ENCODE assay signal across 8 cellular contexts in the genomic region with DNA sequence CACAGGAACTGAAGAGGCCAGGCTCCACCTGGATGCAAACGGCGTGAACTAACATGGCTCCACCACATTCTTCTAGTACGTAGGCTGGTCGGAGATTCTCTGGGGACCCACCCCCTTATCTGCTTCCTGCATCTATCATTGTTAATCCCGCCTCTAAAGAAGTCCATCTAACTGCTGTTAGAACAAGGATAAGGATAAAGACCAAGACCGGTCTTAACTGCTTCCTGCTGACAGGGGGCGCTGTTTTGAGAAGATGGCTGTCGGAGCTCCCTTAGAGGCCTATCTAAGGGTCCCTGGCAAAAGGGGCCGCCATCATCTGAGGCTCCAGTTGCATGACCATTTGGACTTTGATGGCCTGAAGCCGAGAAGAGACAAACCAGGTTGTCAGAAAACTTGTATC. TPM values are rescaled to one million over a fixed set of nuclear protein-coding genes. Genes with fewer than 3 reads are reported as not detected.
DNase-seq lines count a peak whose midpoint lies in the region; ATAC-seq, FAIRE-seq and TF ChIP-seq lines count a peak whose summit lies in the region.

No MANE protein-coding gene starts in this region.

- intact Hi-C loops in Panc1 (cut with micrococcal nuclease; ENCODE audit: unreplicated experiment), result no loop called here

- no peak overlapping the region for H3K27ac ChIP-seq in Panc1 (ENCODE audit: low read length)

- no peak for FAIRE-seq in H54 (lab: Jason Lieb, UNC)

- peaks cover 8% of the 10 kb centered on the region for H3K4me1 Mint-ChIP-seq in stimulated activated naive CD8-positive, alpha-beta T cell treated with anti-CD3 and anti-CD28 coated beads, Interleukin-15, amount 100 ng/mL, for 72 hours

- CTCF ChIA-PET in Panc1 (lab: Charles Lee), result interaction anchor here (0.5 to 1.2 kb wide), 2 partner anchors 9 to 86 kb away, joined by 4 to 13 read pairs; no protein-coding TSS in a partner anchor

- in situ Hi-C loops in Panc1 (cut with HindIII; ENCODE audit: low pct_unique_long_range_greater_than_20kb, low sequenced_read_pairs), result no loop called here

- peaks cover 0 to 6% of the 10 kb centered on the region in 2 donors for H3K9me3 Mint-ChIP-seq in stimulated activated naive CD8-positive, alpha-beta T cell treated with anti-CD3 and anti-CD28 coated beads, Interleukin-15, amount 100 ng/mL, for 72 hours

- peak; percentile 73 for TF ChIP-seq CTCF in Panc1 (IDR thresholded peaks at IDR 0.05)

- H3K9me3 ChIP-seq in Panc1 (ENCODE audit: control insufficient read depth, insufficient read depth, low read depth, low read length), result no peaks in the 10 kb centered on the region

- ATAC-seq in Panc1 (no peak), GM21423 (IDR thresholded peaks at IDR 0.05; ENCODE audit: unreplicated experiment) (no peak)
- ATAC-seq in stimulated activated naive CD8-positive, alpha-beta T cell treated with anti-CD3 and anti-CD28 coated beads, Interleukin-15, amount 100 ng/mL, for 72 hours, result peak; percentile 66

- H3K36me3 ChIP-seq in Panc1 (ENCODE audit: control insufficient read depth, insufficient read depth, low read length), result no peaks in the 10 kb centered on the region

- H3K27me3 ChIP-seq in Panc1 (ENCODE audit: control insufficient read depth, insufficient read depth, low read length), result no peaks in the 10 kb centered on the region

- H3K4me3 Mint-ChIP-seq in stimulated activated naive CD8-positive, alpha-beta T cell treated with anti-CD3 and anti-CD28 coated beads, Interleukin-15, amount 100 ng/mL, for 72 hours, result no peak overlapping the region

- H3K4me1 ChIP-seq in Panc1 (ENCODE audit: control insufficient read depth, insufficient read depth, low read length), result no peaks in the 10 kb centered on the region

- peak; percentile 0 for DNase-seq in GF-D8 (lab: John Stamatoyannopoulos, UW)
- DNase-seq in Panc1 (ENCODE audit: low read depth, low spot score), result no peak
- peak; percentile 48 for DNase-seq in activated naive CD4-positive, alpha-beta T cell treated with anti-CD3 and anti-CD28 coated beads, Interleukin-2, amount 50 U/mL, for 16 hours
- peak; percentile 15 for DNase-seq in iris pigment epithelial cell (ENCODE audit: low read depth)
- peak; percentile 39 to 42 for DNase-seq in stimulated activated naive CD8-positive, alpha-beta T cell treated with anti-CD3 and anti-CD28 coated beads, Interleukin-15, amount 100 ng/mL, for 72 hours
- no peak for DNase-seq in AG20443 (ENCODE audit: low spot score)
- no peak for DNase-seq in H54 (ENCODE audit: insufficient read length, low spot score)

- POLR2A ChIA-PET in Panc1 (lab: Charles Lee), result no interaction called here

- BruUV-seq in Panc1 (replicated peaks; lab: Mats Ljungman, UMichigan), result no TSS peak

- H3K4me3 ChIP-seq in Panc1 (ENCODE audit: low read depth in 2 of 2, low read length in 2 of 2), result no peak overlapping the region

- H3K27ac Mint-ChIP-seq in stimulated activated naive CD8-positive, alpha-beta T cell treated with anti-CD3 and anti-CD28 coated beads, Interleukin-15, amount 100 ng/mL, for 72 hours, result no peak overlapping the region

- TF ChIP-seq POLR2A in H54 (IDR thresholded peaks at IDR 0.05; ENCODE audit: low read depth, low read length), result no peak

- no peaks in the 10 kb centered on the region for H3K27me3 Mint-ChIP-seq in stimulated activated naive CD8-positive, alpha-beta T cell treated with anti-CD3 and anti-CD28 coated beads, Interleukin-15, amount 100 ng/mL, for 72 hours

RNA-seq across cellular contexts. Expression of gene TNFSF12, which starts 25.8 kb away (rescaled TPM):
- total RNA-seq in Panc1 (2021; ENCODE audit: unreplicated experiment), result 12.6 TPM
- 30.6 TPM for polyA plus RNA-seq in Panc1 (2012; ENCODE audit: insufficient read length)

RNA-seq across cellular contexts. Expression of gene TNFSF13, which starts 35.5 kb away (rescaled TPM):
- total RNA-seq in Panc1 (2021; ENCODE audit: unreplicated experiment), result 2.3 TPM
- polyA plus RNA-seq in Panc1 (2012; ENCODE audit: insufficient read length), result 3.1 TPM

RNA-seq across cellular contexts. Expression of gene SENP3, which starts 38.7 kb away (rescaled TPM):
- total RNA-seq in Panc1 (2021; ENCODE audit: unreplicated experiment), result 63.7 TPM
- polyA plus RNA-seq in Panc1 (2012; ENCODE audit: insufficient read length), result 68.6 TPM

RNA-seq across cellular contexts. Expression of gene POLR2A, which starts 38.9 kb away (rescaled TPM):
- total RNA-seq in Panc1 (2021; ENCODE audit: unreplicated experiment), result 181 TPM
- polyA plus RNA-seq in Panc1 (2012; ENCODE audit: insufficient read length), result 184 TPM

RNA-seq across cellular contexts. Expression of gene SLC35G6, which starts 41.8 kb away (rescaled TPM):
- not detected for total RNA-seq in Panc1 (2021; ENCODE audit: unreplicated experiment)
- polyA plus RNA-seq in Panc1 (2012; ENCODE audit: insufficient read length), result 0.27 TPM

Comparison
In these comparisons a context has a peak if more than half of its experiments do, and no peak if none do; other contexts are left out.
1. DNase-seq: peak in GF-D8 (single experiment), activated naive CD4-positive, alpha-beta T cell treated with anti-CD3 and anti-CD28 coated beads, Interleukin-2, amount 50 U/mL, for 16 hours (single experiment), iris pigment epithelial cell (single experiment) and stimulated activated naive CD8-positive, alpha-beta T cell treated with anti-CD3 and anti-CD28 coated beads, Interleukin-15, amount 100 ng/mL, for 72 hours (2 of 2); none in Panc1 (single experiment), AG20443 (single experiment) and H54 (single experiment).